Comparison of ENCODE assay signal across 8 cellular contexts in genomic region chr2:218710334-218710686, GRCh38. TPM values are rescaled to one million over a fixed set of nuclear protein-coding genes. Genes with fewer than 3 reads are reported as not detected.
DNase-seq lines count a peak whose midpoint lies in the region; ATAC-seq and TF ChIP-seq lines count a peak whose summit lies in the region.

No MANE protein-coding gene starts in this region.

- peak; percentile 12 for ATAC-seq in aorta (ENCODE audit: low FRiP score)

- H3K36me3 ChIP-seq in cardiac muscle cell = no peaks in the 10 kb centered on the region
- no peaks in the 10 kb centered on the region for H3K36me3 ChIP-seq in aorta (ENCODE audit: control insufficient read depth in 1 of 2, insufficient read depth in 2 of 2, low read length in 1 of 2)

- H3K27me3 ChIP-seq in cardiac muscle cell (no peaks in the 10 kb centered on the region), mononuclear cell (ENCODE audit: insufficient read depth, low read length) (peaks cover 2% of the 10 kb centered on the region), aorta (ENCODE audit: control insufficient read depth in 1 of 2, insufficient read depth in 2 of 2, low read length in 1 of 2) (no peaks in the 10 kb centered on the region)

- intact Hi-C loops in cardiac septum (cut with DNase I) (loop anchor here (5.0 kb wide), 2 partner anchors 72 to 122 kb away; partner anchors contain the start of genes CYP27A1 and PRKAG3), aorta (cut with DNase I) (loop anchor here in 1 of 2 donors (2.0 to 5.0 kb wide), 2 partner anchors 97 to 136 kb away; no protein-coding TSS in a partner anchor)

- 35 to 41% methylated on average over 14 of the region's 14 CpGs for WGBS in aorta, 2 donors

- no peak overlapping the region for H3K27ac ChIP-seq in cardiac muscle cell
- peak overlapping the region; percentile 64 for H3K27ac ChIP-seq in caudate nucleus (ENCODE audit: low read depth, low read length)
- H3K27ac ChIP-seq in aorta (ENCODE audit: low read depth in 1 of 2, low read length in 2 of 2) = no peak overlapping the region

- peak overlapping the region; percentile 88 for H3K4me3 ChIP-seq in cardiac muscle cell
- H3K4me3 ChIP-seq in mononuclear cell (ENCODE audit: low read length) = peak overlapping the region; percentile 78
- peak overlapping the region in 1 of 2 donors; percentile 3 for H3K4me3 ChIP-seq in aorta (ENCODE audit: low read length in 2 of 2)

- DNase-seq in cardiac muscle cell (ENCODE audit: low read depth in 1 of 2, low spot score in 1 of 2) (no peak), cardiac septum (ENCODE audit: low spot score) (no peak), caudate nucleus (lab: John Stamatoyannopoulos, UW) (no peak), aorta (no peak), retina (no peak), globus pallidus (ENCODE audit: low spot score) (no peak), DMS79 treated with DMSO at 0.1 percent for 48 hours (lab: John Stamatoyannopoulos, UW) (no peak)

- H3K9me3 ChIP-seq in cardiac muscle cell (ENCODE audit: low read depth) (no peaks in the 10 kb centered on the region), mononuclear cell (ENCODE audit: low read depth, low read length) (no peaks in the 10 kb centered on the region), aorta (ENCODE audit: control insufficient read depth, low read length) (no peaks in the 10 kb centered on the region)

- H3K4me1 ChIP-seq in cardiac muscle cell (ENCODE audit: low read depth) = peaks cover 5% of the 10 kb centered on the region
- H3K4me1 ChIP-seq in mononuclear cell (ENCODE audit: insufficient read depth, low read length) = peaks cover 44% of the 10 kb centered on the region
- no peaks in the 10 kb centered on the region for H3K4me1 ChIP-seq in aorta (ENCODE audit: control insufficient read depth in 1 of 2, insufficient read depth in 2 of 2, low read length in 2 of 2)

- no peak for TF ChIP-seq CTCF in cardiac muscle cell (IDR thresholded peaks at IDR 0.05; ENCODE audit: low read depth, low read length)

RNA-seq across cellular contexts. Expression of gene TTLL4, which starts 0.3 kb away (rescaled TPM):
- total RNA-seq in cardiac muscle cell (21.0 and 36.0 TPM in 2 replicates), cardiac septum (8.6 TPM), mononuclear cell (10.4 TPM), aorta (10 to 100 TPM; 22.3 to 36.3 TPM)
- polyA plus RNA-seq in cardiac muscle cell (27.9 and 37.0 TPM in 2 replicates), aorta (10 to 100 TPM in 1 of 2 donors, 1 to 10 TPM in 1; 1.9 to 28.8 TPM)

RNA-seq across cellular contexts. Expression of gene STK36, which starts 38.4 kb away (rescaled TPM):
- 35.7 and 56.2 TPM in 2 replicates for total RNA-seq in cardiac muscle cell
- 53.6 and 63.5 TPM in 2 replicates for polyA plus RNA-seq in cardiac muscle cell
- total RNA-seq in cardiac septum = 9.0 TPM
- total RNA-seq in mononuclear cell = 2.0 TPM
- total RNA-seq in aorta = 10 to 100 TPM; 21.8 to 45.8 TPM
- polyA plus RNA-seq in aorta = 10 to 100 TPM in 1 of 2 donors, 1 to 10 TPM in 1; 8.0 to 46.4 TPM

RNA-seq across cellular contexts. Expression of gene RNF25, which starts 38.5 kb away (rescaled TPM):
- total RNA-seq in cardiac muscle cell = 31.3 and 31.4 TPM in 2 replicates
- 41.1 and 46.9 TPM in 2 replicates for polyA plus RNA-seq in cardiac muscle cell
- total RNA-seq in cardiac septum = 17.5 TPM
- total RNA-seq in mononuclear cell = 21.1 TPM
- 10 to 100 TPM; 22.1 to 24.0 TPM for total RNA-seq in aorta
- 10 to 100 TPM; 10.9 to 28.0 TPM for polyA plus RNA-seq in aorta

RNA-seq across cellular contexts. Expression of gene BCS1L, which starts 50.8 kb away (rescaled TPM):
- total RNA-seq in cardiac muscle cell = 28.6 and 41.2 TPM in 2 replicates
- 63.3 and 67.0 TPM in 2 replicates for polyA plus RNA-seq in cardiac muscle cell
- 36.1 TPM for total RNA-seq in cardiac septum
- total RNA-seq in mononuclear cell = 3.4 TPM
- 10 to 100 TPM; 21.1 to 32.7 TPM for total RNA-seq in aorta
- polyA plus RNA-seq in aorta = 100 to 1,000 TPM in 1 of 2 donors, 10 to 100 TPM in 1; 12.5 to 111 TPM

RNA-seq across cellular contexts. Expression of gene ZNF142, which starts 50.9 kb away (rescaled TPM):
- total RNA-seq in cardiac muscle cell (14.8 and 29.4 TPM in 2 replicates), cardiac septum (21.3 TPM), mononuclear cell (23.4 TPM), aorta (10 to 100 TPM; 27.7 to 32.9 TPM)
- polyA plus RNA-seq in cardiac muscle cell (7.6 and 13.3 TPM in 2 replicates), aorta (10 to 100 TPM in 1 of 2 donors, 1 to 10 TPM in 1; 3.4 to 10.9 TPM)
